Comparison of ENCODE assay signal across 10 cellular contexts in the genomic region with DNA sequence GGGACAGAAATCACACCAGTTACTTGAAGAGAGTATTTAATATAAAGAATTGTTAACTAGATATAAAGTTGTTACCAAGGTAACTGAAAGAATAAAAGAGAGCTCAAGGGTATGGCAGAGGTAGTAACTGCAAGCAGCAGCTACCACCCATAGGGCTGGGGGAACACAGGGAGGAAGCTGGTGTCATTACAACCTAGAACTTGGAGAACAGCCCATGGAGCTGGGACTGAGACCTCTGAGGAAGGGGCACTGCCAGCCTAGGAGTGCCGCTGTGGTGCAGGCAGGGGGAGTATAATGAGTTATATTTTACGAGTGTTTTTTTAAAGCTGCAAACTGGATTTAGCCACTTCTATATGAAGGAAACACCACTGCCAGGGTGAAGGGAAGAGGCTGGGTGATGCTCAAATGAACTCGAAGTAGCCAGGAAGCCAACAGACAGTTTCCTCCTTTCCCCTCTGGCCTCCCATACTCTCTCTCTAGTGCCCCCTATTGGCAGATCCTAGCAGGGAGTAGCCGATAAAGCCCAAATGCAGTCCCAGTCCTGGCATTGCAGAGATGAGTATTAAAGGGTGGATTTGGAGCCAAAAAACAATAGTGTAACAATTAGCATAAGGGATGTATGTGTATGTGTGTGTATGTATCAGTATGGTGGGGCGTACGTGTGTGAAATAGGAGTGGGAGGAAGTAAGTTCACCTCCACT.
A peak's percentile ranks its signal among the peaks of the same experiment; 100 is the strongest.
DNase-seq lines count a peak whose midpoint lies in the region; ATAC-seq and TF ChIP-seq lines count a peak whose summit lies in the region.
"Had no signal": no experiment of that assay in that cellular context is flagged by ENCODE, and none has a peak within 500 bp of the region (broad histone marks: within the 10 kb centered on the region; RNA-seq: fewer than 3 reads in every experiment).

No MANE protein-coding gene starts in this region.

- H3K27ac ChIP-seq in esophagus muscularis mucosa (replicated peaks in 1 of 4), result no peak overlapping the region

- no peak for TF ChIP-seq POLR2A in esophagus muscularis mucosa (IDR thresholded peaks at IDR 0.05; ENCODE audit: low read depth)

- CTCF ChIA-PET in activated naive CD4-positive, alpha-beta T cell treated with anti-CD3 and anti-CD28 coated beads for 36 hours (lab: Charles Lee), result interaction anchor here (0.7 to 1.4 kb wide), 2 partner anchors 93 to 1475 kb away, joined by 4 read pairs; no protein-coding TSS in a partner anchor

- H3K9me3 Mint-ChIP-seq in activated naive CD4-positive, alpha-beta T cell treated with anti-CD3 and anti-CD28 coated beads for 36 hours, result no peaks in the 10 kb centered on the region

- no peaks in the 10 kb centered on the region for H3K27me3 ChIP-seq in esophagus muscularis mucosa

- no peak for TF ChIP-seq EP300 in esophagus muscularis mucosa (IDR thresholded peaks at IDR 0.05)

- H3K4me3 Mint-ChIP-seq in activated naive CD4-positive, alpha-beta T cell treated with anti-CD3 and anti-CD28 coated beads for 36 hours, result no peak overlapping the region
- H3K4me3 Mint-ChIP-seq: activated B cell treated with CpG ODN at 0.5 μM for 24 hours had no signal

- TF ChIP-seq CTCF in esophagus muscularis mucosa (IDR thresholded peaks at IDR 0.05) (peak in 2 of 3 experiments; percentile 17 to 31), retinal pigment epithelial cell (conservative IDR thresholded peaks at IDR 0.05; ENCODE audit: low read depth, low read length) (peak; percentile 67)

- peak; percentile 25 for DNase-seq in activated naive CD4-positive, alpha-beta T cell treated with anti-CD3 and anti-CD28 coated beads for 36 hours
- DNase-seq in activated naive CD4-positive, alpha-beta T cell (lab: John Stamatoyannopoulos, UW), result no peak
- DNase-seq in NAMALWA (ENCODE audit: low spot score), result peak; percentile 37
- peak; percentile 60 for DNase-seq in esophagus muscularis mucosa (ENCODE audit: extremely low spot score)
- no peak for DNase-seq in retinal pigment epithelial cell (ENCODE audit: low read depth)
- DNase-seq in NCI-H526 treated with DMSO at 0.1 percent for 48 hours (lab: John Stamatoyannopoulos, UW), result no peak
- no peak for DNase-seq in UCSD-AML1 (lab: John Stamatoyannopoulos, UW; ENCODE audit: unreplicated experiment)
- DNase-seq: activated B cell treated with CpG ODN at 0.5 μM for 24 hours, COR-L47 had no signal

- no peaks in the 10 kb centered on the region for H3K36me3 ChIP-seq in esophagus muscularis mucosa

- no peaks in the 10 kb centered on the region for H3K4me1 ChIP-seq in esophagus muscularis mucosa

- no peak for ATAC-seq in HG02840 (IDR thresholded peaks at IDR 0.05; ENCODE audit: low FRiP score, unreplicated experiment)

- intact Hi-C loops in activated naive CD4-positive, alpha-beta T cell treated with anti-CD3 and anti-CD28 coated beads for 36 hours (cut with micrococcal nuclease), result loop anchor here (5.0 kb wide), 1 partner anchor 210 kb away; no protein-coding TSS in a partner anchor
- intact Hi-C loops in esophagus muscularis mucosa (cut with DNase I), result no loop called here

- no peaks in the 10 kb centered on the region for H3K9me3 ChIP-seq in esophagus muscularis mucosa

- no peaks in the 10 kb centered on the region for H3K4me1 Mint-ChIP-seq in activated naive CD4-positive, alpha-beta T cell treated with anti-CD3 and anti-CD28 coated beads for 36 hours (ENCODE audit: low read depth)
- H3K4me1 Mint-ChIP-seq: activated B cell treated with CpG ODN at 0.5 μM for 24 hours had no signal

- WGBS in esophagus muscularis mucosa, result 74% methylated on average over 6 of the region's 6 CpGs

- no peaks in the 10 kb centered on the region for H3K36me3 Mint-ChIP-seq in activated naive CD4-positive, alpha-beta T cell treated with anti-CD3 and anti-CD28 coated beads for 36 hours (ENCODE audit: low read depth)

- H3K4me3 ChIP-seq in esophagus muscularis mucosa (no peak overlapping the region), retinal pigment epithelial cell (ENCODE audit: low read length) (no peak overlapping the region)

- peaks cover 17% of the 10 kb centered on the region for H3K27me3 Mint-ChIP-seq in activated naive CD4-positive, alpha-beta T cell treated with anti-CD3 and anti-CD28 coated beads for 36 hours (ENCODE audit: low read depth)
- H3K27me3 Mint-ChIP-seq: activated B cell treated with CpG ODN at 0.5 μM for 24 hours had no signal

- no peak overlapping the region for H3K27ac Mint-ChIP-seq in activated naive CD4-positive, alpha-beta T cell treated with anti-CD3 and anti-CD28 coated beads for 36 hours
- H3K27ac Mint-ChIP-seq: activated B cell treated with CpG ODN at 0.5 μM for 24 hours had no signal

Comparison
In these comparisons a context has a peak if more than half of its experiments do, and no peak if none do; other contexts are left out.
1. DNase-seq: peak in activated naive CD4-positive, alpha-beta T cell treated with anti-CD3 and anti-CD28 coated beads for 36 hours (single experiment), NAMALWA (single experiment) and esophagus muscularis mucosa (single experiment); none in activated naive CD4-positive, alpha-beta T cell (0 of 4), retinal pigment epithelial cell (single experiment), NCI-H526 treated with DMSO at 0.1 percent for 48 hours (single experiment) and UCSD-AML1 (single experiment).